1 cellular context compared by ENCODE assay signal in the genomic region with DNA sequence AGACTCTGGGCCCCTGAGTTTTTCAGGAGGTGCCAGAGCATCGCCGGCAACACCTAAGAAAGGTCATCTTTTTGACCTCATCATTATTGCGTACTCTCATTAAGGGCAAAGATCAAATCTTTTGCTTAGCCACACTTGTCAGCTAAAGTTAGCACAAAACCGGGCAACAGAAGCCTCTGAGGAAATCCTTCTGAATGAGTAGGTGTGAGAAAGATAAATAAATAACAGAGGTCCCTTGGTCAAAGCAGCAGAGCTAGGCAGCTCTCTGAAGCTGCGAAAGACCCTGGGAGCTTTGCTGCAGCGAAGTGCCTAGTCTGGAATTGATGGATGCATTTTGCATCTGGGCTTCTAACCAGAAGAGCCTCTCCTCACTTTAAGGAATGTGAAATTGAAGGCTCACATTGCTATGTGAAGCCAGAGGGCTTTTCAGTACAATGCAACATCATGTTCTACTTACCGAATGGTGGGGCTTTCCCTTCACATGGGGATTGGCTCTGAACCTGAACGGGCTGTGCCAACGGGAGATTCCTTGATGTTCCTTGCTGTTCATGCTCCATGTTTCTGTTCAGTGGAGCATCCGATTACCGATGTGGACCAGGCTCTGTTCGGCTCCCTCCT.
TF ChIP-seq lines count a peak whose summit lies in the region.

No MANE protein-coding gene starts in this region.

TF ChIP-seq in GM23338, 12 proteins besides CTCF, POLR2A, EP300 and RAD21 (continued from another document):
- TF ChIP-seq REST (IDR thresholded peaks at IDR 0.05; ENCODE audit: unreplicated experiment) = no peak
- no peak for TF ChIP-seq STAT1 (IDR thresholded peaks at IDR 0.05; ENCODE audit: unreplicated experiment)
- TF ChIP-seq, protein P1, sequence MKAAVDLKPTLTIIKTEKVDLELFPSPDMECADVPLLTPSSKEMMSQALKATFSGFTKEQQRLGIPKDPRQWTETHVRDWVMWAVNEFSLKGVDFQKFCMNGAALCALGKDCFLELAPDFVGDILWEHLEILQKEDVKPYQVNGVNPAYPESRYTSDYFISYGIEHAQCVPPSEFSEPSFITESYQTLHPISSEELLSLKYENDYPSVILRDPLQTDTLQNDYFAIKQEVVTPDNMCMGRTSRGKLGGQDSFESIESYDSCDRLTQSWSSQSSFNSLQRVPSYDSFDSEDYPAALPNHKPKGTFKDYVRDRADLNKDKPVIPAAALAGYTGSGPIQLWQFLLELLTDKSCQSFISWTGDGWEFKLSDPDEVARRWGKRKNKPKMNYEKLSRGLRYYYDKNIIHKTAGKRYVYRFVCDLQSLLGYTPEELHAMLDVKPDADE (IDR thresholded peaks at IDR 0.05) = no peak
- TF ChIP-seq EZH2 (IDR thresholded peaks at IDR 0.05; ENCODE audit: low read depth, unreplicated experiment) = no peak
- TF ChIP-seq EZH2phosphoT487 (IDR thresholded peaks at IDR 0.05; ENCODE audit: unreplicated experiment) = no peak
- no peak for TF ChIP-seq CREB1 (CRISPR knock-in tag; IDR thresholded peaks at IDR 0.05; ENCODE audit: low read depth)
- TF ChIP-seq JUNB (IDR thresholded peaks at IDR 0.05; ENCODE audit: unreplicated experiment) = no peak
- no peak for TF ChIP-seq ZNF462 (CRISPR knock-in tag; IDR thresholded peaks at IDR 0.05)
- no peak for TF ChIP-seq NANOG (IDR thresholded peaks at IDR 0.05; ENCODE audit: borderline replicate concordance)
- TF ChIP-seq POLR2AphosphoS5 (IDR thresholded peaks at IDR 0.05; ENCODE audit: low read depth) = no peak
